In genomic region chr1:246569248-246570238, GRCh38 we compare ENCODE assay signal across 8 cellular contexts. TPM values are rescaled to one million over a fixed set of nuclear protein-coding genes. Genes with fewer than 3 reads are reported as not detected.
DNase-seq lines count a peak whose midpoint lies in the region; ATAC-seq, FAIRE-seq and TF ChIP-seq lines count a peak whose summit lies in the region.

No MANE protein-coding gene starts in this region.

- DNase-seq in GM04504 (ENCODE audit: low read depth) (peak; percentile 27), NCI-H69 (lab: John Stamatoyannopoulos, UW) (peak; percentile 89), K562 (ENCODE audit: extremely low read depth in 1 of 4, low spot score in 3 of 4) (peak in 2 of 4 experiments; percentile 26 to 64), nephron progenitor cell (no peak), islet precursor cell (no peak), NCI-H1105 treated with DMSO at 0.1 percent for 48 hours (lab: John Stamatoyannopoulos, UW) (no peak), anterior cingulate cortex (lab: John Stamatoyannopoulos, UW) (no peak)

- ATAC-seq in K562 = peak; percentile 12
- no peak for ATAC-seq in GM19467 (IDR thresholded peaks at IDR 0.05; ENCODE audit: unreplicated experiment)

- FAIRE-seq in K562 (lab: Jason Lieb, UNC) = peak; percentile 44

- H3K4me3 Mint-ChIP-seq in nephron progenitor cell = peak overlapping the region; percentile 6

- peak overlapping the region; percentile 85 for H3K27ac ChIP-seq in K562 (ENCODE audit: extremely low read depth, low read depth, low read length)

- no peaks in the 10 kb centered on the region for H3K9me3 ChIP-seq in K562 (replicated peaks; ENCODE audit: control insufficient read depth, insufficient read depth, low read depth, low read length)

- BruUV-seq in K562 (replicated peaks; lab: Mats Ljungman, UMichigan) = no TSS peak

- H3K36me3 ChIP-seq in K562 (ENCODE audit: control insufficient read depth, insufficient read depth, low read length) = peaks cover 19% of the 10 kb centered on the region; the same call in 2 of the 3 replicates

- intact Hi-C loops in K562 (cut with micrococcal nuclease) = loop anchor here (5.0 to 10.0 kb wide), 4 partner anchors 33 to 365 kb away; partner anchors contain the start of gene AHCTF1

- peaks cover 100% of the 10 kb centered on the region for H3K79me2 ChIP-seq in K562 (ENCODE audit: control insufficient read depth, insufficient read depth, low read length)

- H3K4me1 ChIP-seq in K562 (replicated peaks in 1 of 2; ENCODE audit: control insufficient read depth in 2 of 2, insufficient read depth in 2 of 2, low read length in 2 of 2) = peaks cover 14 to 35% of the 10 kb centered on the region in 2 experiments

- 0 out of 4 replicates have a peak, but pooled peaks of 1 of the 2 experiments have one; percentile 12 for TF ChIP-seq RAD21 in K562 (CRISPR knock-in tag; conservative IDR thresholded peaks at IDR 0.05 in 1 of 2, IDR thresholded peaks at IDR 0.05 in 1 of 2)

- no peaks in the 10 kb centered on the region for H3K27me3 ChIP-seq in K562 (ENCODE audit: control insufficient read depth in 2 of 2, insufficient read depth in 2 of 2, low read length in 2 of 2)

- peak overlapping the region; percentile 45 to 76; a peak in 3 of 4 replicates for H3K9ac ChIP-seq in K562 (ENCODE audit: insufficient read depth in 1 of 2, low read depth in 2 of 2, low read length in 2 of 2)

- POLR2A ChIA-PET in K562 (lab: Yijun Ruan, JAX) = interaction anchor here (1.3 kb wide), 1 partner anchor 12 kb away, joined by 5 read pairs; no protein-coding TSS in a partner anchor

- no peaks in the 10 kb centered on the region for H3K36me3 Mint-ChIP-seq in nephron progenitor cell (ENCODE audit: low read depth)

- H3K9me1 ChIP-seq in K562 (ENCODE audit: control insufficient read depth, insufficient read depth, low read length) = no peaks in the 10 kb centered on the region

- 2% methylated on average over 8 of the region's 8 CpGs for WGBS in K562 (ENCODE audit: insufficient coverage, low coverage, missing lambda C conversion rate)

- no peaks in the 10 kb centered on the region; the same call in 1 of the 2 replicates for H4K20me1 ChIP-seq in K562 (replicated peaks; ENCODE audit: control insufficient read depth, insufficient read depth, low read length)

- in situ Hi-C loops in K562 (cut with MboI) = no loop called here

- 0 out of 2 replicates have a peak, but pooled peaks have one; percentile 14 for TF ChIP-seq EP300 in K562 (IDR thresholded peaks at IDR 0.05; ENCODE audit: low read length)

- H3K27ac Mint-ChIP-seq in nephron progenitor cell = no peak overlapping the region

- no peaks in the 10 kb centered on the region for H3K27me3 Mint-ChIP-seq in nephron progenitor cell (ENCODE audit: low read depth, poor library complexity)

- TF ChIP-seq CTCF in K562 (IDR thresholded peaks at IDR 0.05 in 2 of 3, conservative IDR thresholded peaks at IDR 0.05 in 1 of 3; ENCODE audit: insufficient read depth in 2 of 3, low read depth in 1 of 3, low read length in 3 of 3) (no peak), nephron progenitor cell (IDR thresholded peaks at IDR 0.05) (no peak)

- peak overlapping the region; percentile 53 for H2AFZ ChIP-seq in K562 (ENCODE audit: low read depth, low read length)

- CTCF ChIA-PET in K562 (lab: Yijun Ruan, JAX; ENCODE audit: low intra/inter-chr PET ratio) = no interaction called here

- H3K4me2 ChIP-seq in K562 (ENCODE audit: insufficient read depth, low read length) = peak overlapping the region; percentile 94

- H3K9me3 Mint-ChIP-seq in nephron progenitor cell = no peaks in the 10 kb centered on the region

- peaks cover 39% of the 10 kb centered on the region for H3K4me1 Mint-ChIP-seq in nephron progenitor cell

- H3K4me3 ChIP-seq in K562 = peak overlapping the region; percentile 36

- peak; percentile 50; the same call in 1 of the 2 replicates for TF ChIP-seq POLR2A in K562 (conservative IDR thresholded peaks at IDR 0.05)

TF ChIP-seq in K562, 482 proteins besides CTCF, POLR2A, EP300 and RAD21 (continues in another document):
- TF ChIP-seq ZNF644 (tag; IDR thresholded peaks at IDR 0.05; ENCODE audit: low read depth) = peak; percentile 68

RNA-seq across cellular contexts. Expression of gene CNST, which starts 3.3 kb away (rescaled TPM):
- total RNA-seq in K562 (2011; cell fraction: chromatin; rRNA removed; ENCODE audit: low replicate concordance) = 251 and 301 TPM in 2 replicates
- 61.0 and 78.0 TPM in 2 replicates for total RNA-seq in K562 (2011; cell fraction: nucleolus; rRNA removed)
- total RNA-seq in K562 (2011; cell fraction: nucleoplasm; rRNA removed) = 82.1 and 87.6 TPM in 2 replicates
- total RNA-seq in K562 (2014; rRNA removed) (23.9 and 25.2 TPM in 2 replicates), K562 (2014; rRNA removed; fragmentation: Illumina TruSeq; extraction: Trizol) (39.1 and 46.1 TPM in 2 replicates), K562 (2015; rRNA removed; fragmentation: Illumina TruSeq; extraction: Trizol) (29.9 and 31.1 TPM in 2 replicates), K562 (2021) (45.5 and 55.3 TPM in 2 replicates)
- polyA plus RNA-seq in K562 (2011; rRNA removed) (41.4 and 43.9 TPM in 2 replicates), K562 (2014; fragmentation: Illumina TruSeq; extraction: Trizol) (30.1 and 30.8 TPM in 2 replicates), K562 (2014; fragmentation: Nextera tagmentation; extraction: Ambion mirVana) (10 to 100 TPM; 17.0 to 22.9 TPM), K562 (2014; rRNA removed) (20.6 and 23.3 TPM in 2 replicates)
- 11.5 and 23.2 TPM in 2 replicates for polyA plus RNA-seq in K562 (2011; cell fraction: cytosol; rRNA removed)
- polyA plus RNA-seq in K562 (2011; cell fraction: nucleus; rRNA removed) = 37.1 and 53.3 TPM in 2 replicates
- 16.1 and 19.6 TPM in 2 replicates for polyA plus RNA-seq in K562 (2012)
- 210 and 261 TPM in 2 replicates for polyA minus RNA-seq in K562 (2011; rRNA and poly(A)+ RNA removed)
- 25.3 and 33.2 TPM in 2 replicates for polyA minus RNA-seq in K562 (2011; cell fraction: cytosol; rRNA and poly(A)+ RNA removed)
- polyA minus RNA-seq in K562 (2011; cell fraction: nucleus; rRNA and poly(A)+ RNA removed) = 50.6 and 123 TPM in 2 replicates

RNA-seq across cellular contexts. Expression of gene TFB2M, which starts 3.5 kb away (rescaled TPM):
- total RNA-seq in K562 (2011; cell fraction: chromatin; rRNA removed; ENCODE audit: low replicate concordance) = 23.8 and 25.2 TPM in 2 replicates
- total RNA-seq in K562 (2011; cell fraction: nucleolus; rRNA removed) = 22.5 TPM in 2 replicates
- 17.8 and 18.7 TPM in 2 replicates for total RNA-seq in K562 (2011; cell fraction: nucleoplasm; rRNA removed)
- total RNA-seq in K562 (2014; rRNA removed) (51.1 and 55.1 TPM in 2 replicates), K562 (2014; rRNA removed; fragmentation: Illumina TruSeq; extraction: Trizol) (72.3 and 80.2 TPM in 2 replicates), K562 (2015; rRNA removed; fragmentation: Illumina TruSeq; extraction: Trizol) (48.2 and 55.2 TPM in 2 replicates), K562 (2021) (63.0 and 63.6 TPM in 2 replicates)
- polyA plus RNA-seq in K562 (2011; rRNA removed) (50.7 and 70.6 TPM in 2 replicates), K562 (2014; fragmentation: Illumina TruSeq; extraction: Trizol) (63.5 and 65.0 TPM in 2 replicates), K562 (2014; fragmentation: Nextera tagmentation; extraction: Ambion mirVana) (100 to 1,000 TPM; 141 to 162 TPM), K562 (2014; rRNA removed) (77.7 and 78.1 TPM in 2 replicates)
- 19.8 and 24.0 TPM in 2 replicates for polyA plus RNA-seq in K562 (2011; cell fraction: cytosol; rRNA removed)
- 13.3 and 16.0 TPM in 2 replicates for polyA plus RNA-seq in K562 (2011; cell fraction: nucleus; rRNA removed)
- polyA plus RNA-seq in K562 (2012) = 27.6 and 52.8 TPM in 2 replicates
- 27.1 and 29.2 TPM in 2 replicates for polyA minus RNA-seq in K562 (2011; rRNA and poly(A)+ RNA removed)
- polyA minus RNA-seq in K562 (2011; cell fraction: cytosol; rRNA and poly(A)+ RNA removed) = 14.7 and 15.6 TPM in 2 replicates
- 14.9 and 19.1 TPM in 2 replicates for polyA minus RNA-seq in K562 (2011; cell fraction: nucleus; rRNA and poly(A)+ RNA removed)

Comparison
In these comparisons a context has a peak if more than half of its experiments do, and no peak if none do; other contexts are left out.
1. DNase-seq: peak in GM04504 (single experiment) and NCI-H69 (single experiment); none in nephron progenitor cell (single experiment), islet precursor cell (single experiment), NCI-H1105 treated with DMSO at 0.1 percent for 48 hours (single experiment) and anterior cingulate cortex (0 of 58).